Comparison of ENCODE assay signal across 16 cellular contexts in the genomic region with DNA sequence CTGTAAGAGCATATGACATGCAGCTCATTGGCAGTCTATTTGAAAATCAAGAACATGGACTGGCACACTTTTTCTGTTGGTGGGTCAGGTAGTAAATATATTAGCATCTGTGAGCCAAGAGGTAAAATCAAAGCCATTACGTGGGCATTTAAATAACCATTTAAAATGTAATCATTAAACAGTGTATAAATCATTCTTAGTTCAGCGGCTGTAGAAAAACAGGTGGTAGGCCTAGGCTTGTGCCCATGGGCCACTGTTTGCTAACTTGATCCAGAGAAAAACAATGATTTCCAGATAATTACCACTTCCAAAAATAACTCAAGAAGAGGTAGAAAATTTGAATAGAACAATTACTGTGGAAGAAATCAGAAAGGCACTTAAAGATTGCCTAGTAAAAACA.
A peak's percentile ranks its signal among the peaks of the same experiment; 100 is the strongest.
DNase-seq lines count a peak whose midpoint lies in the region.
"Had no signal": no experiment of that assay in that cellular context is flagged by ENCODE, and none has a peak within 500 bp of the region (broad histone marks: within the 10 kb centered on the region; RNA-seq: fewer than 3 reads in every experiment).

No MANE protein-coding gene starts in this region.

- intact Hi-C loops in posterior vena cava (cut with DNase I), result no loop called here

- DNase-seq in NCI-H1105 treated with DMSO at 0.1 percent for 48 hours (lab: John Stamatoyannopoulos, UW) (peak; percentile 99), NCI-H1436 treated with DMSO at 0.1 percent for 48 hours (lab: John Stamatoyannopoulos, UW) (peak; percentile 76), NCI-H69 (lab: John Stamatoyannopoulos, UW) (peak; percentile 93), left kidney (ENCODE audit: low read depth, low spot score) (peak; percentile 46), NCI-H2029 treated with DMSO at 0.1 percent for 48 hours (lab: John Stamatoyannopoulos, UW) (no peak), posterior vena cava (ENCODE audit: low spot score) (no peak)
- DNase-seq in stimulated activated naive CD4-positive, alpha-beta T cell treated with Interleukin-2 at 50 U/mL for 16 hours (lab: John Stamatoyannopoulos, UW), result no peak
- DNase-seq: CD4-positive, CD25-positive, alpha-beta regulatory T cell; DND-41; GM23248; H9; MG63; NCI-H187; NCI-H446; NCI-H526 treated with DMSO at 0.1 percent for 48 hours; Peyer's patch had no signal

Comparison
In these comparisons a context has a peak if more than half of its experiments do, and no peak if none do; other contexts are left out.
1. DNase-seq: peak in NCI-H1105 treated with DMSO at 0.1 percent for 48 hours (single experiment), NCI-H1436 treated with DMSO at 0.1 percent for 48 hours (single experiment), NCI-H69 (single experiment) and left kidney (single experiment); none in NCI-H2029 treated with DMSO at 0.1 percent for 48 hours (single experiment), posterior vena cava (single experiment) and stimulated activated naive CD4-positive, alpha-beta T cell treated with Interleukin-2 at 50 U/mL for 16 hours (single experiment).